In the genomic region with DNA sequence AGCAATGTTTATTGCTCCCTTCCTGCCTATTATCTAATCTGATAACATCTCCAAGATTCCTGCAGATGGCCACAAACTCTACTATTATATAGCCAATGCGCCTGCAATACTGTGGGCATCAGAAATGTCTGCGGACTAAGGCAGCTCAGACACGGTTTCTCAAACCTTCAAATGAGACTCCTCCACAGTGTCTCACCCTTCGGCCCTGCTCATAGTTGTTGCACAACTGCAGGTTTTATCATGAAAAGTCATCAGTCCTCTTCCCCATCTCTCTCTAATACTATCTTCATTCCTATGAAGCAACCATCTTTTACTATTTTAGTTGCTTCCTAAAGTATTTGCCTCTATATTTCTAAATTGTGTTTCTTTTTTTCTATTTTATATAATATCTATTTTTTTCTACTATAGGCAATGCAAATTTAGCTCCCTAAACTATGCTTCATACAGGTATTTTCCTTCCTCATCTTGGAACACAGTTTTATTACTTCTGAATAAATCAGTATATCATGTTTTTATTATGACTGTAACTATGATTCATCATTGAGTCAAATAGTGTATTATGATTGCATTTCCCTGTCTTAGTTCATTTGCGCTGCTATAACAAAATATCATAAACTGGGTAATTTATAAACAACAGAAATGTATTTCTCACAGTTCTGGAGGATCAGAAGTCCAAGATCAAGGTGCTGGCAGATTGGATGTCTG, we compare ENCODE assay signal across 26 cellular contexts.
DNase-seq lines count a peak whose midpoint lies in the region; FAIRE-seq and TF ChIP-seq lines count a peak whose summit lies in the region.
"Had no signal": no experiment of that assay in that cellular context is flagged by ENCODE, and none has a peak within 500 bp of the region (broad histone marks: within the 10 kb centered on the region; RNA-seq: fewer than 3 reads in every experiment).

No MANE protein-coding gene starts in this region.

- no peak for TF ChIP-seq CTCF in bronchial epithelial cell (IDR thresholded peaks at IDR 0.05; ENCODE audit: insufficient read depth, low read length, severe bottlenecking)

- H3K27me3 Mint-ChIP-seq in activated T-helper 1 cell treated with anti-CD3 and anti-CD28 coated beads, Interleukin-12 subunit alpha, Interleukin-12 subunit beta, Interleukin-2, Interleukin-4 antibody, amounts not matched to agents 30 ng/mL and 10 ng/mL and 1 ng/mL, durations not matched to agents 14 hours and 24 hours and 36 hours (ENCODE audit: insufficient read depth): no peaks in the 10 kb centered on the region
- H3K27me3 Mint-ChIP-seq: activated CD4-positive, alpha-beta T cell treated with anti-CD3 and anti-CD28 coated beads for 36 hours; dendritic cell treated with granulocyte-macrophage colony-stimulating factor and Interleukin-4, amounts not matched to agents 40 ng/mL and 50 ng/mL, for 4 days; IgD-negative memory B cell; stimulated activated memory B cell treated with anti-CD40 and anti-IgM and Interleukin-4, amounts not matched to agents 10 μg/mL and 1 μg/mL and 100 μg/mL, for 72 hours had no signal

- no peak overlapping the region for H2BK120ac ChIP-seq in mesendoderm (ENCODE audit: low read depth, low read length)

- no peak overlapping the region for H4K5ac ChIP-seq in mesendoderm (ENCODE audit: low read length)

- no peak overlapping the region for H3K27ac ChIP-seq in caudate nucleus (ENCODE audit: low read depth, low read length)
- H3K27ac ChIP-seq in mesendoderm (ENCODE audit: low read depth, low read length): no peak overlapping the region
- H3K27ac ChIP-seq: body of pancreas, heart right ventricle, SJCRH30 had no signal

- no CpG with 5 or more reads among the region's 5 CpGs for WGBS in mesendoderm (ENCODE audit: extremely low coverage, insufficient coverage, low lambda C conversion rate)

- no peaks in the 10 kb centered on the region for H3K9me3 Mint-ChIP-seq in activated T-helper 1 cell treated with anti-CD3 and anti-CD28 coated beads, Interleukin-12 subunit alpha, Interleukin-12 subunit beta, Interleukin-2, Interleukin-4 antibody, amounts not matched to agents 30 ng/mL and 10 ng/mL and 1 ng/mL, durations not matched to agents 14 hours and 24 hours and 36 hours
- H3K9me3 Mint-ChIP-seq: T-helper 1 cell treated with Interleukin-12 subunit alpha and Interleukin-12 subunit beta and Interleukin-4 antibody, amounts not matched to agents 30 μg/mL and 1 μg/mL, for 36 hours had no signal

- FAIRE-seq in bronchial epithelial cell (lab: Jason Lieb, UNC): no peak
- FAIRE-seq: GM12892 had no signal

- no peak overlapping the region for H3K27ac Mint-ChIP-seq in activated T-helper 1 cell treated with anti-CD3 and anti-CD28 coated beads, Interleukin-12 subunit alpha, Interleukin-12 subunit beta, Interleukin-2, Interleukin-4 antibody, amounts not matched to agents 30 ng/mL and 10 ng/mL and 1 ng/mL, durations not matched to agents 14 hours and 24 hours and 36 hours
- H3K27ac Mint-ChIP-seq: activated CD4-positive, alpha-beta T cell treated with anti-CD3 and anti-CD28 coated beads for 36 hours; dendritic cell treated with granulocyte-macrophage colony-stimulating factor and Interleukin-4, amounts not matched to agents 40 ng/mL and 50 ng/mL, for 4 days; IgD-negative memory B cell; naive thymus-derived CD4-positive, alpha-beta T cell; stimulated activated memory B cell treated with anti-CD40 and anti-IgM and Interleukin-4, amounts not matched to agents 10 μg/mL and 1 μg/mL and 100 μg/mL, for 72 hours; T-helper 1 cell treated with Interleukin-12 subunit alpha and Interleukin-12 subunit beta and Interleukin-4 antibody, amounts not matched to agents 30 μg/mL and 1 μg/mL, for 36 hours had no signal

- no peak overlapping the region for H2BK15ac ChIP-seq in mesendoderm (replicated peaks; ENCODE audit: low read depth)

- no peaks in the 10 kb centered on the region for H3K4me1 ChIP-seq in mesendoderm (ENCODE audit: control insufficient read depth, low read depth, low read length)
- H3K4me1 ChIP-seq: body of pancreas, Caco-2 had no signal

- DNase-seq in ELR (ENCODE audit: low read depth) (peak; percentile 65), NCI-H226 (peak; percentile 42), bronchial epithelial cell (ENCODE audit: low read depth) (peak; percentile 68), iris pigment epithelial cell (ENCODE audit: low read depth) (peak; percentile 83), NCI-H146 treated with DMSO at 0.1 percent for 48 hours (lab: John Stamatoyannopoulos, UW; ENCODE audit: unreplicated experiment) (no peak), caudate nucleus (lab: John Stamatoyannopoulos, UW) (no peak), mesendoderm (no peak)
- DNase-seq in activated T-helper 1 cell treated with anti-CD3 and anti-CD28 coated beads, Interleukin-12 subunit alpha, Interleukin-12 subunit beta, Interleukin-2, Interleukin-4 antibody, amounts not matched to agents 30 ng/mL and 10 ng/mL and 1 ng/mL, durations not matched to agents 14 hours and 24 hours and 36 hours (ENCODE audit: low spot score): no peak
- DNase-seq: activated CD4-positive, alpha-beta T cell treated with anti-CD3 and anti-CD28 coated beads for 36 hours; activated CD8-positive, alpha-beta memory T cell treated with anti-CD3 and anti-CD28 coated beads for 24 hours; activated T-cell treated with anti-CD3 and anti-CD28 coated beads, Interleukin-2, amount 50 U/mL, for 1 hour; body of pancreas; Caco-2; heart right ventricle; naive thymus-derived CD4-positive, alpha-beta T cell; NCI-H1417 treated with DMSO at 0.1 percent for 48 hours; NCI-H2107; NCI-H446 treated with DMSO at 0.1 percent for 48 hours; retina; SJCRH30; stimulated activated CD4-positive, alpha-beta T cell treated with anti-CD3 and anti-CD28 coated beads, Interleukin-4, amount 100 ng/mL, for 1 hour had no signal

- H3K36me3 ChIP-seq in bronchial epithelial cell (ENCODE audit: control insufficient read depth, insufficient read depth, low read length): no peaks in the 10 kb centered on the region
- H3K36me3 ChIP-seq in mesendoderm (ENCODE audit: control insufficient read depth, insufficient read depth, low read length): no peaks in the 10 kb centered on the region
- H3K36me3 ChIP-seq: heart right ventricle, SJCRH30 had no signal

- H2AK5ac ChIP-seq in mesendoderm (ENCODE audit: low read length): no peak overlapping the region

- H3K4me2 ChIP-seq in mesendoderm (ENCODE audit: low read length): no peak overlapping the region

- H3K23ac ChIP-seq in mesendoderm (ENCODE audit: low read length): no peak overlapping the region

- H3K36me3 Mint-ChIP-seq in activated T-helper 1 cell treated with anti-CD3 and anti-CD28 coated beads, Interleukin-12 subunit alpha, Interleukin-12 subunit beta, Interleukin-2, Interleukin-4 antibody, amounts not matched to agents 30 ng/mL and 10 ng/mL and 1 ng/mL, durations not matched to agents 14 hours and 24 hours and 36 hours (ENCODE audit: low read depth): no peaks in the 10 kb centered on the region
- H3K36me3 Mint-ChIP-seq: IgD-negative memory B cell; naive thymus-derived CD4-positive, alpha-beta T cell; stimulated activated memory B cell treated with anti-CD40 and anti-IgM and Interleukin-4, amounts not matched to agents 10 μg/mL and 1 μg/mL and 100 μg/mL, for 72 hours had no signal

- intact Hi-C loops in activated T-helper 1 cell treated with anti-CD3 and anti-CD28 coated beads, Interleukin-12 subunit alpha, Interleukin-12 subunit beta, Interleukin-2, Interleukin-4 antibody, amounts not matched to agents 30 ng/mL and 10 ng/mL and 1 ng/mL, durations not matched to agents 14 hours and 24 hours and 36 hours (cut with micrococcal nuclease): no loop called here

- no peak overlapping the region for H2BK5ac ChIP-seq in mesendoderm (ENCODE audit: low read length)

- no peak overlapping the region for H3K4me3 Mint-ChIP-seq in activated T-helper 1 cell treated with anti-CD3 and anti-CD28 coated beads, Interleukin-12 subunit alpha, Interleukin-12 subunit beta, Interleukin-2, Interleukin-4 antibody, amounts not matched to agents 30 ng/mL and 10 ng/mL and 1 ng/mL, durations not matched to agents 14 hours and 24 hours and 36 hours
- H3K4me3 Mint-ChIP-seq: activated CD4-positive, alpha-beta T cell treated with anti-CD3 and anti-CD28 coated beads for 36 hours; dendritic cell treated with granulocyte-macrophage colony-stimulating factor and Interleukin-4, amounts not matched to agents 40 ng/mL and 50 ng/mL, for 4 days; IgD-negative memory B cell; naive thymus-derived CD4-positive, alpha-beta T cell; stimulated activated memory B cell treated with anti-CD40 and anti-IgM and Interleukin-4, amounts not matched to agents 10 μg/mL and 1 μg/mL and 100 μg/mL, for 72 hours; T-helper 1 cell treated with Interleukin-12 subunit alpha and Interleukin-12 subunit beta and Interleukin-4 antibody, amounts not matched to agents 30 μg/mL and 1 μg/mL, for 36 hours had no signal

- no peak overlapping the region for H3K9ac ChIP-seq in mesendoderm (ENCODE audit: low read length)

- no peak overlapping the region for H4K8ac ChIP-seq in mesendoderm (ENCODE audit: low read depth, low read length)

- H3K4ac ChIP-seq in mesendoderm (ENCODE audit: low read depth, low read length): no peak overlapping the region

- no peak overlapping the region for H3K56ac ChIP-seq in mesendoderm (ENCODE audit: low read length)

- H3K4me3 ChIP-seq in bronchial epithelial cell (ENCODE audit: low read depth, low read length) (no peak overlapping the region), mesendoderm (ENCODE audit: low read length) (no peak overlapping the region)
- H3K4me3 ChIP-seq: body of pancreas, heart right ventricle, SJCRH30 had no signal

- H3K4me1 Mint-ChIP-seq in activated T-helper 1 cell treated with anti-CD3 and anti-CD28 coated beads, Interleukin-12 subunit alpha, Interleukin-12 subunit beta, Interleukin-2, Interleukin-4 antibody, amounts not matched to agents 30 ng/mL and 10 ng/mL and 1 ng/mL, durations not matched to agents 14 hours and 24 hours and 36 hours (ENCODE audit: low read depth): no peaks in the 10 kb centered on the region
- H3K4me1 Mint-ChIP-seq: activated CD4-positive, alpha-beta T cell treated with anti-CD3 and anti-CD28 coated beads for 36 hours; naive thymus-derived CD4-positive, alpha-beta T cell; stimulated activated memory B cell treated with anti-CD40 and anti-IgM and Interleukin-4, amounts not matched to agents 10 μg/mL and 1 μg/mL and 100 μg/mL, for 72 hours had no signal

- H3K27me3 ChIP-seq in bronchial epithelial cell (ENCODE audit: control insufficient read depth, insufficient read depth, low read length) (no peaks in the 10 kb centered on the region), mesendoderm (ENCODE audit: insufficient read depth, low read length, poor library complexity) (no peaks in the 10 kb centered on the region)
- H3K27me3 ChIP-seq: body of pancreas, heart right ventricle, SJCRH30 had no signal

- H3K79me1 ChIP-seq in mesendoderm (ENCODE audit: low read length): no peaks in the 10 kb centered on the region

- no peaks in the 10 kb centered on the region for H3K79me2 ChIP-seq in mesendoderm (ENCODE audit: control insufficient read depth, insufficient read depth, low read length)

- H3K18ac ChIP-seq in mesendoderm (ENCODE audit: low read length): no peak overlapping the region

Comparison
In these comparisons a context has a peak if more than half of its experiments do, and no peak if none do; other contexts are left out.
1. DNase-seq: peak in ELR (single experiment), NCI-H226 (single experiment), bronchial epithelial cell (single experiment) and iris pigment epithelial cell (single experiment); none in NCI-H146 treated with DMSO at 0.1 percent for 48 hours (single experiment), caudate nucleus (0 of 61), mesendoderm (single experiment) and activated T-helper 1 cell treated with anti-CD3 and anti-CD28 coated beads, Interleukin-12 subunit alpha, Interleukin-12 subunit beta, Interleukin-2, Interleukin-4 antibody, amounts not matched to agents 30 ng/mL and 10 ng/mL and 1 ng/mL, durations not matched to agents 14 hours and 24 hours and 36 hours (single experiment).